Comparison of ENCODE assay signal across 14 cellular contexts in genomic region chr6:44161997-44162338, GRCh38. TPM values are rescaled to one million over a fixed set of nuclear protein-coding genes. Genes with fewer than 3 reads are reported as not detected.
DNase-seq lines count a peak whose midpoint lies in the region; ATAC-seq and TF ChIP-seq lines count a peak whose summit lies in the region.
"Had no signal": no experiment of that assay in that cellular context is flagged by ENCODE, and none has a peak within 500 bp of the region (broad histone marks: within the 10 kb centered on the region; RNA-seq: fewer than 3 reads in every experiment).

No MANE protein-coding gene starts in this region.

- peak; percentile 23 for DNase-seq in DMS 273 (lab: John Stamatoyannopoulos, UW; ENCODE audit: unreplicated experiment)
- no peak for DNase-seq in DMS 273 treated with DMSO at 0.1 percent for 48 hours (lab: John Stamatoyannopoulos, UW)
- peak; percentile 93 for DNase-seq in M059J (ENCODE audit: low read depth)
- no peak for DNase-seq in activated naive CD8-positive, alpha-beta T cell treated with anti-CD3 and anti-CD28 coated beads for 36 hours
- DNase-seq in kidney epithelial cell (ENCODE audit: low read depth): peak; percentile 5
- no peak for DNase-seq in DMS114 treated with DMSO at 0.1 percent for 48 hours (lab: John Stamatoyannopoulos, UW; ENCODE audit: unreplicated experiment)
- DNase-seq: amniotic stem cell; effector memory CD4-positive, alpha-beta T cell; T-helper 1 cell had no signal

- H3K9me3 Mint-ChIP-seq in activated naive CD8-positive, alpha-beta T cell treated with anti-CD3 and anti-CD28 coated beads for 36 hours: no peaks in the 10 kb centered on the region

- H3K4me3 ChIP-seq in kidney epithelial cell (ENCODE audit: low read depth, low read length): no peak overlapping the region
- H3K4me3 ChIP-seq: thoracic aorta had no signal

- H3K4me3 Mint-ChIP-seq in activated naive CD8-positive, alpha-beta T cell treated with anti-CD3 and anti-CD28 coated beads for 36 hours: no peak overlapping the region

- H3K4me1 Mint-ChIP-seq in activated naive CD8-positive, alpha-beta T cell treated with anti-CD3 and anti-CD28 coated beads for 36 hours: peaks cover 12% of the 10 kb centered on the region

- no peak for TF ChIP-seq CTCF in kidney epithelial cell (IDR thresholded peaks at IDR 0.05; ENCODE audit: insufficient read depth, low read length, poor library complexity, severe bottlenecking)

- H3K27me3 Mint-ChIP-seq in activated naive CD8-positive, alpha-beta T cell treated with anti-CD3 and anti-CD28 coated beads for 36 hours: peaks cover 7% of the 10 kb centered on the region

- H3K27me3 ChIP-seq in kidney epithelial cell (ENCODE audit: control insufficient read depth, insufficient read depth, low read length): peaks cover 5% of the 10 kb centered on the region

- no peaks in the 10 kb centered on the region for H3K36me3 ChIP-seq in kidney epithelial cell (ENCODE audit: control insufficient read depth, insufficient read depth, low read length)
- H3K36me3 ChIP-seq: thoracic aorta had no signal

- no peaks in the 10 kb centered on the region for H3K36me3 Mint-ChIP-seq in activated naive CD8-positive, alpha-beta T cell treated with anti-CD3 and anti-CD28 coated beads for 36 hours

- peak overlapping the region; percentile 6 for H3K27ac Mint-ChIP-seq in activated naive CD8-positive, alpha-beta T cell treated with anti-CD3 and anti-CD28 coated beads for 36 hours

- ATAC-seq in GM19455 (IDR thresholded peaks at IDR 0.05; ENCODE audit: unreplicated experiment): no peak
- no peak for ATAC-seq in HG02973 (IDR thresholded peaks at IDR 0.05; ENCODE audit: unreplicated experiment)

RNA-seq across cellular contexts. Expression of gene CAPN11, which starts 3.3 kb away (rescaled TPM):
- total RNA-seq in M059J (2014; rRNA removed; shearing (Covaris generic)): not detected in 2 replicates
- under 1 TPM; 0.12 to 0.25 TPM for total RNA-seq in activated naive CD8-positive, alpha-beta T cell treated with anti-CD3 and anti-CD28 coated beads for 36 hours
- total RNA-seq in kidney epithelial cell: not detected in 2 replicates
- total RNA-seq: activated CD8-positive, alpha-beta memory T cell treated with anti-CD3 and anti-CD28 coated beads for 36 hours; renal cortical epithelial cell; thoracic aorta had no signal

RNA-seq across cellular contexts. Expression of gene TMEM63B, which starts 34.6 kb away (rescaled TPM):
- total RNA-seq in M059J (2014; rRNA removed; shearing (Covaris generic)): 32.8 and 45.0 TPM in 2 replicates
- total RNA-seq in activated naive CD8-positive, alpha-beta T cell treated with anti-CD3 and anti-CD28 coated beads for 36 hours: 10 to 100 TPM; 11.7 to 12.1 TPM
- 59.3 and 61.8 TPM in 2 replicates for total RNA-seq in kidney epithelial cell

RNA-seq across cellular contexts. Expression of gene MRPL14, which starts 34.7 kb away (rescaled TPM):
- 100 and 111 TPM in 2 replicates for total RNA-seq in M059J (2014; rRNA removed; shearing (Covaris generic))
- total RNA-seq in activated naive CD8-positive, alpha-beta T cell treated with anti-CD3 and anti-CD28 coated beads for 36 hours: 10 to 100 TPM; 58.5 to 60.8 TPM
- 85.9 and 98.5 TPM in 2 replicates for total RNA-seq in kidney epithelial cell

RNA-seq across cellular contexts. Expression of gene MYMX, which starts 54.8 kb away (rescaled TPM):
- not detected in 2 replicates for total RNA-seq in M059J (2014; rRNA removed; shearing (Covaris generic))
- not detected for total RNA-seq in activated naive CD8-positive, alpha-beta T cell treated with anti-CD3 and anti-CD28 coated beads for 36 hours
- not detected in 2 replicates for total RNA-seq in kidney epithelial cell
- total RNA-seq: activated CD8-positive, alpha-beta memory T cell treated with anti-CD3 and anti-CD28 coated beads for 36 hours; renal cortical epithelial cell; thoracic aorta had no signal

Comparison
In these comparisons a context has a peak if more than half of its experiments do, and no peak if none do; other contexts are left out.
1. DNase-seq: peak in DMS 273 (single experiment), M059J (single experiment) and kidney epithelial cell (single experiment); none in DMS 273 treated with DMSO at 0.1 percent for 48 hours (single experiment), activated naive CD8-positive, alpha-beta T cell treated with anti-CD3 and anti-CD28 coated beads for 36 hours (single experiment) and DMS114 treated with DMSO at 0.1 percent for 48 hours (single experiment).